In the genomic region with DNA sequence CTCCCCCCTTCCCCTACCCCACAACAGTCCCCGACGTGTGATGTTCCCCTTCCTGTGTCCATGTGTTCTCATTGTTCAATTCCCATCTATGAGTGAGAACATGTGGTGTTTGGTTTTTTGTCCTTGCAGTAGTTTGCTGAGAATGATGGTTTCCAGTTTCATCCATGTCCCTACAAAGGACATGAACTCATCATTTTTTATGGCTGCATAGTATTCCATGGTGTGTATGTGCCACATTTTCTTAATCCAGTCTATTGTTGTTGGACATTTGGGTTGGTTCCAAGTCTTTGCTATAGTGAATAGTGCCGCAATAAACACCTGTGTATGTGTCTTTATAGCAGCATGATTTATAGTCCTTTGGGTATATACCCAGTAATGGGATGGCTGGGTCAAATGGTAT, we compare ENCODE assay signal across 11 cellular contexts. TPM values are rescaled to one million over a fixed set of nuclear protein-coding genes. Genes with fewer than 3 reads are reported as not detected.
"Had no signal": no experiment of that assay in that cellular context is flagged by ENCODE, and none has a peak within 500 bp of the region (broad histone marks: within the 10 kb centered on the region; RNA-seq: fewer than 3 reads in every experiment).

No MANE protein-coding gene starts in this region.

RNA-seq across cellular contexts. Expression of gene SPDYE16, which starts 18.2 kb away (rescaled TPM):
- total RNA-seq: colonic mucosa, dermis blood vessel endothelial cell, epithelial cell of proximal tubule, esophagus mucosa, esophagus squamous epithelium, fibroblast of villous mesenchyme, foreskin keratinocyte, glomerular endothelial cell had no signal
- polyA plus RNA-seq: fibroblast of lung, foreskin keratinocyte had no signal

RNA-seq across cellular contexts. Expression of gene UPK3B, which starts 51.0 kb away (rescaled TPM):
- total RNA-seq: epithelial cell of proximal tubule, frontal cortex had no signal
- polyA plus RNA-seq: endothelial cell of umbilical vein, fibroblast of lung had no signal
